In the genomic region with DNA sequence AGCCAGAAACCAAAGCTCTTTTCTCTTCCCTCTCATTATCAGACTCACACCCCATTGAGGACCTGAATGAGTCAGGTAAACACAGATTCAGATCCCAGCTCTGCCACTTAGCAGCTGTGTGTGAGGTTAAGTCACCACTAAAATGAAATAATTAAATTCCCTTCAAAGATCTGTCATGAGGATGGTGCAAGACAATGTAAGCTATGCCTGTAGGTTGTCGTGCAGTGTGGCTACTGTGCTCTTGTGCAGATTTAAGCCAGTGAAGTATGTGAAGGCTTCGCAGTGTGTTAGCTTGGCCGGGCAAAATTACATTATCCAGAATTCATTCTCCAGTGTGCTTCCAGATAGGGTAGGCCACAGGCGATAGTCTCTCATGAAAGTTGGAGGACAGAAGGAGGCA, we compare ENCODE assay signal across 35 cellular contexts. TPM values are rescaled to one million over a fixed set of nuclear protein-coding genes. Genes with fewer than 3 reads are reported as not detected.
"Had no signal": no experiment of that assay in that cellular context is flagged by ENCODE, and none has a peak within 500 bp of the region (broad histone marks: within the 10 kb centered on the region; RNA-seq: fewer than 3 reads in every experiment).

No MANE protein-coding gene starts in this region.

- H3K4me3 ChIP-seq: coronary artery, gastroesophageal sphincter, hepatocyte, left ventricle myocardium inferior, lung, neural progenitor cell, psoas muscle, sigmoid colon, suprapubic skin, tibial artery, upper lobe of right lung had no signal

- H3K36me3 ChIP-seq: brain microvascular endothelial cell, gastroesophageal sphincter, left ventricle myocardium inferior, neural progenitor cell, sigmoid colon, suprapubic skin, tibial artery, upper lobe of right lung, WERI-Rb-1 had no signal

- H3K4me1 ChIP-seq: parathyroid adenoma, psoas muscle, upper lobe of right lung had no signal

- H3K27ac ChIP-seq: brain microvascular endothelial cell, coronary artery, gastroesophageal sphincter, hepatocyte, left ventricle myocardium inferior, neural progenitor cell, parathyroid adenoma, psoas muscle, sigmoid colon, suprapubic skin, tibial artery, upper lobe of right lung, WERI-Rb-1 had no signal

- H3K27me3 ChIP-seq: tibial artery had no signal

- H3K9me3 ChIP-seq: suprapubic skin, upper lobe of right lung had no signal

- DNase-seq: activated CD4-positive, alpha-beta T cell treated with anti-CD3 and anti-CD28 coated beads for 48 hours; activated CD4-positive, alpha-beta T cell treated with anti-CD3 and anti-CD28 coated beads, Interleukin-2, amount 50 U/mL, for 48 hours; activated CD8-positive, alpha-beta memory T cell treated with anti-CD3 and anti-CD28 coated beads for 24 hours; activated effector memory CD4-positive, alpha-beta T cell treated with Interleukin-2 at 50 U/mL for 16 hours; activated naive CD4-positive, alpha-beta T cell treated with anti-CD3 and anti-CD28 coated beads for 36 hours; activated naive CD8-positive, alpha-beta T cell treated with anti-CD3 and anti-CD28 coated beads, Interleukin-2, amount 10 ng/mL, durations not matched to agents 7 days and 5 days; brain microvascular endothelial cell; effector memory CD8-positive, alpha-beta T cell; islet precursor cell; left ventricle myocardium inferior; mesendoderm; natural killer cell; occipital lobe; psoas muscle; sigmoid colon; small intestine; stimulated activated naive CD4-positive, alpha-beta T cell; upper lobe of right lung; WERI-Rb-1 had no signal

RNA-seq across cellular contexts. Expression of gene UBL4B, which starts 13.6 kb away (rescaled TPM):
- total RNA-seq: activated naive CD4-positive, alpha-beta T cell treated with anti-CD3 and anti-CD28 coated beads for 36 hours; activated naive CD8-positive, alpha-beta T cell treated with anti-CD3 and anti-CD28 coated beads, Interleukin-2, amount 10 ng/mL, durations not matched to agents 7 days and 5 days; astrocyte; cardiac septum; cerebellum; endothelial cell of umbilical vein; fibroblast of lung; fibroblast of villous mesenchyme; hepatocyte; left ventricle myocardium inferior; lung; mononuclear cell; natural killer cell; occipital lobe; upper lobe of right lung had no signal
- polyA plus RNA-seq: endothelial cell of umbilical vein, esophagus, fibroblast of lung, hepatocyte, lung, small intestine had no signal

RNA-seq across cellular contexts. Expression of gene SLC6A17, which starts 24.5 kb away (rescaled TPM):
- total RNA-seq: activated naive CD8-positive, alpha-beta T cell treated with anti-CD3 and anti-CD28 coated beads, Interleukin-2, amount 10 ng/mL, durations not matched to agents 7 days and 5 days; endothelial cell of umbilical vein; left ventricle myocardium inferior; natural killer cell had no signal

RNA-seq across cellular contexts. Expression of gene ALX3, which starts 55.3 kb away (rescaled TPM):
- total RNA-seq: activated naive CD4-positive, alpha-beta T cell treated with anti-CD3 and anti-CD28 coated beads for 36 hours; activated naive CD8-positive, alpha-beta T cell treated with anti-CD3 and anti-CD28 coated beads, Interleukin-2, amount 10 ng/mL, durations not matched to agents 7 days and 5 days; astrocyte; cerebellum; endothelial cell of umbilical vein; fibroblast of lung; fibroblast of villous mesenchyme; gastroesophageal sphincter; left ventricle myocardium inferior; lung; mononuclear cell; natural killer cell; psoas muscle; sigmoid colon; upper lobe of right lung had no signal
- polyA plus RNA-seq: endothelial cell of umbilical vein, fibroblast of lung had no signal
